Comparison of ENCODE assay signal across 8 cellular contexts in the genomic region with DNA sequence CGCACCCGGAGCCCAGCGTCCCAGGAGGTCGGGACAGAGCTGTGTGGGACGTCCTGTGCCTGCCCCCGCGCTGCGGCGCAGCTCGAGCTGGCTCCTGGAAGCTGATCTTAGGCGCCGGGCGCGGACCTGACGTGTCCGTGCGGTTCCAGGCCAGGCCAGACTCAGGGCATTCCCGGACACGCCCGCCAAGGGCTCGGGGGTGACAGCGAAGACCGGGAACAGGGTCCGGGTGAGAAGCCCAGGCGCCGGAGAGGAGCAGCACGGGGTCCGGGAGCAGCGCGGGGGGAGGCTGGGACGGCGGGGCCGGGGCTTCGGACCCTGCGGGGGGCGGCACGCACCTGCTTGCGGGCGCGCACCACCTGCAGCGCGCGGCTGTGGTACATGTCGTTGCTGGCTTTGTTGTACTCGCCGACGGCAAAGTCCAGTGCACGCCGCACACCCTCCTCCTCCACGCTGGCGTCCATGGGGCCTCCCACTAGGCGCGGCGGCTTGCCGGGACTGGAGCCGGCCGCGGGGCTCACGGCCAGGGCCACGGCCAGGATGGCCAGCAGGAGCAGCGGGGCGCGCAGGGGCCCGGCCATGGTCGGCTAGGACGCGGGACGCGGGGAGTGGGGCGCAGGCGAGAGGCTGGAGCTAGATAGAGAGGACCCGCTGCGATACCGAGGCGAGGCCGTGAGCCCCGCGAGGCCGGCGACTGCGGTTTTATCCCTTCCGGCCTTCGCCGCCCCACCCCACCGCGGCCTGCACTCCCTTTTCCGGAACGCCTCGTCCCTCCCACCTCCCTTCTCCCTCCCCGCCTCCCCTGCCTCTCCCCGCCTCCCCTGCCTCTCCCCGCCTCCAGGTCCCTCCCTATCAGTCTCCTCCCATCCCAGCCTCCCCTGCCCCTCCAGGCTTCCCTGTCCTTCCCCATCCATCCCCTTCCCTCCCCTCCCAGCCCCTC. TPM values are rescaled to one million over a fixed set of nuclear protein-coding genes. Genes with fewer than 3 reads are reported as not detected.
DNase-seq lines count a peak whose midpoint lies in the region; FAIRE-seq and TF ChIP-seq lines count a peak whose summit lies in the region.

A gene with protein sequence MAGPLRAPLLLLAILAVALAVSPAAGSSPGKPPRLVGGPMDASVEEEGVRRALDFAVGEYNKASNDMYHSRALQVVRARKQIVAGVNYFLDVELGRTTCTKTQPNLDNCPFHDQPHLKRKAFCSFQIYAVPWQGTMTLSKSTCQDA (minus strand): TSS at position 674 of the 940 bp plus-strand sequence. CDS start 93 bp downstream, at position 581.

- H3K27me3 ChIP-seq in endothelial cell of umbilical vein (ENCODE audit: control insufficient read depth in 2 of 2, insufficient read depth in 2 of 2, low read length in 2 of 2), result no peaks in the 10 kb centered on the region
- H3K27me3 ChIP-seq in testis, result no peaks in the 10 kb centered on the region

- peaks cover 0 to 32% of the 10 kb centered on the region in 2 experiments; a peak in 1 of 3 replicates for H3K36me3 ChIP-seq in HEK293 (ENCODE audit: control insufficient read depth in 2 of 2, insufficient read depth in 1 of 2, low read length in 2 of 2)
- peaks cover 0 to 15% of the 10 kb centered on the region in 2 experiments for H3K36me3 ChIP-seq in endothelial cell of umbilical vein (ENCODE audit: control insufficient read depth in 2 of 2, extremely low read depth in 1 of 2, insufficient read depth in 2 of 2, low read length in 2 of 2)
- H3K36me3 ChIP-seq in testis (ENCODE audit: low read depth, missing control alignments), result no peaks in the 10 kb centered on the region

- H3K27ac ChIP-seq in HEK293 (ENCODE audit: extremely low read depth, low read depth, low read length) (peak within 1 kb of the TSS; percentile 91; the same call in 1 of the 2 replicates), endothelial cell of umbilical vein (ENCODE audit: insufficient read depth, low read depth, low read length) (peak within 1 kb of the TSS; percentile 92), testis (peak within 1 kb of the TSS; percentile 76 to 94)

- no TSS peak for BruUV-seq in endothelial cell of umbilical vein (replicated peaks; lab: Mats Ljungman, UMichigan)

- intact Hi-C loops in endothelial cell of umbilical vein (cut with micrococcal nuclease) (loop anchor here (1.0 to 5.0 kb wide), 5 partner anchors 8 to 275 kb away; a partner anchor contains a TSS), testis (cut with DNase I; ENCODE audit: low total_unique reads) (no loop called here)

- no peaks in the 10 kb centered on the region for H3K36me3 Mint-ChIP-seq in activated T-cell treated with anti-CD3 and anti-CD28 coated beads, Interleukin-2, amount 50 U/mL, for 24 hours (ENCODE audit: low read depth)

- H3K4me3 ChIP-seq in HEK293 (ENCODE audit: low read depth, low read length) (peak within 1 kb of the TSS; percentile 76), endothelial cell of umbilical vein (replicated peaks in 1 of 3; ENCODE audit: insufficient read depth in 1 of 3, low read depth in 1 of 3, low read length in 3 of 3) (peak within 1 kb of the TSS; percentile 42 to 83 (median 69)), testis (peak within 1 kb of the TSS; percentile 89 to 94)

- dilution Hi-C loops in endothelial cell of umbilical vein (cut with MboI; ENCODE audit: extremely low pct_ligation_motif_present, low sequenced_read_pairs), result no loop called here

- H3K9ac ChIP-seq in endothelial cell of umbilical vein (replicated peaks; ENCODE audit: extremely low read depth, insufficient read depth, low read length), result peak within 1 kb of the TSS; percentile 95

- CTCF ChIA-PET in HEK293 (lab: Yijun Ruan, JAX), result interaction anchor here (0.7 kb wide), 1 partner anchor 392 kb away, joined by 4 read pairs; no protein-coding TSS in a partner anchor
- CTCF ChIA-PET in endothelial cell of umbilical vein (lab: Charles Lee), result interaction anchor here (0.9 to 2.1 kb wide), 8 partner anchors 9 to 31 kb away, joined by 3 to 11 read pairs (median 4); a partner anchor contains a TSS

- WGBS in testis, 2 donors, result 0 to 1% methylated on average over 38 to 75 of the region's 92 CpGs

- peaks cover 28% of the 10 kb centered on the region for H3K27me3 Mint-ChIP-seq in activated T-cell treated with anti-CD3 and anti-CD28 coated beads, Interleukin-2, amount 50 U/mL, for 24 hours

- FAIRE-seq in endothelial cell of umbilical vein (lab: Jason Lieb, UNC), result peak; percentile 87

- peak within 1 kb of the TSS; percentile 21 for H3K4me3 Mint-ChIP-seq in activated T-cell treated with anti-CD3 and anti-CD28 coated beads, Interleukin-2, amount 50 U/mL, for 24 hours

- H3K9me1 ChIP-seq in endothelial cell of umbilical vein (replicated peaks; ENCODE audit: control insufficient read depth, extremely low read depth, insufficient read depth, low read length), result no peaks in the 10 kb centered on the region

- no peak within 1 kb of the TSS for H3K27ac Mint-ChIP-seq in activated T-cell treated with anti-CD3 and anti-CD28 coated beads, Interleukin-2, amount 50 U/mL, for 24 hours

- no peak for DNase-seq in activated T-cell treated with anti-CD3 and anti-CD28 coated beads, Interleukin-2, amount 50 U/mL, for 24 hours
- DNase-seq in activated T-cell treated with anti-CD3 and anti-CD28 coated beads, Interleukin-2, amount 50 U/mL, for 1 hour, result no peak
- peak; percentile 54 for DNase-seq in NCI-H1048 (lab: John Stamatoyannopoulos, UW)
- DNase-seq in SKM-1 treated with dmso at 0.1 percent for 144 hours (lab: John Stamatoyannopoulos, UW; ENCODE audit: unreplicated experiment), result peak; percentile 87
- peak; percentile 76 for DNase-seq in endothelial cell of umbilical vein (ENCODE audit: low read depth, low spot score)
- DNase-seq in medulla oblongata (ENCODE audit: extremely low spot score), result peak; percentile 81
- peak; percentile 94 for DNase-seq in testis

- H3K4me1 ChIP-seq in HEK293 (ENCODE audit: control insufficient read depth, insufficient read depth, low read length), result peaks cover 2% of the 10 kb centered on the region; the same call in 1 of the 2 replicates
- peaks cover 22% of the 10 kb centered on the region for H3K4me1 ChIP-seq in endothelial cell of umbilical vein (ENCODE audit: control insufficient read depth, extremely low read depth, insufficient read depth, low read length)
- peaks cover 38% of the 10 kb centered on the region for H3K4me1 ChIP-seq in testis

- no peak for TF ChIP-seq CTCF in HEK293 (tag by site-specific recombination; IDR thresholded peaks at IDR 0.05)
- no peak for TF ChIP-seq CTCF in endothelial cell of umbilical vein (IDR thresholded peaks at IDR 0.05; ENCODE audit: extremely low read depth in 1 of 2, insufficient read depth in 1 of 2, low read depth in 1 of 2, low read length in 2 of 2)
- no peak for TF ChIP-seq CTCF in testis (IDR thresholded peaks at IDR 0.05)

- H3K79me2 ChIP-seq in endothelial cell of umbilical vein (ENCODE audit: control insufficient read depth, insufficient read depth, low read length), result peaks cover 30% of the 10 kb centered on the region

- peak within 1 kb of the TSS; percentile 69 for H3K4me2 ChIP-seq in endothelial cell of umbilical vein (ENCODE audit: insufficient read depth, low read length)

- peaks cover 5% of the 10 kb centered on the region for H3K4me1 Mint-ChIP-seq in activated T-cell treated with anti-CD3 and anti-CD28 coated beads, Interleukin-2, amount 50 U/mL, for 24 hours (ENCODE audit: low read depth)

- H3K9me3 ChIP-seq in HEK293 (ENCODE audit: control insufficient read depth, insufficient read depth, low read depth, low read length) (no peaks in the 10 kb centered on the region), endothelial cell of umbilical vein (replicated peaks; ENCODE audit: control insufficient read depth, insufficient read depth, low read length) (no peaks in the 10 kb centered on the region), testis (no peaks in the 10 kb centered on the region)

- no peaks in the 10 kb centered on the region for H3K9me3 Mint-ChIP-seq in activated T-cell treated with anti-CD3 and anti-CD28 coated beads, Interleukin-2, amount 50 U/mL, for 24 hours

- POLR2A ChIA-PET in HEK293 (lab: Yijun Ruan, JAX), result interaction anchor here (0.6 to 1.7 kb wide), 7 partner anchors 8 to 280 kb away, joined by 3 to 9 read pairs (median 4); no protein-coding TSS in a partner anchor
- POLR2A ChIA-PET in endothelial cell of umbilical vein (lab: Charles Lee), result interaction anchor here (0.7 to 1.5 kb wide), 3 partner anchors 9 to 15 kb away, joined by 3 to 5 read pairs (median 5); no protein-coding TSS in a partner anchor

- peak within 1 kb of the TSS; percentile 44 for H2AFZ ChIP-seq in endothelial cell of umbilical vein (ENCODE audit: low read depth, low read length)

- TF ChIP-seq POLR2A in endothelial cell of umbilical vein (IDR thresholded peaks at IDR 0.05; ENCODE audit: low read depth, low read length), result peak; percentile 98
- TF ChIP-seq POLR2A in testis (IDR thresholded peaks at IDR 0.05), result peak; percentile 44

- no peaks in the 10 kb centered on the region for H4K20me1 ChIP-seq in endothelial cell of umbilical vein (replicated peaks; ENCODE audit: control insufficient read depth, extremely low read depth, insufficient read depth, low read length)

TF ChIP-seq in HEK293, 187 proteins besides CTCF, POLR2A, EP300 and RAD21 (continues in another document):
- no peak for TF ChIP-seq ZNF202 (tag by site-specific recombination; IDR thresholded peaks at IDR 0.05; ENCODE audit: borderline replicate concordance)
- TF ChIP-seq ZFHX2 (tag by site-specific recombination; conservative IDR thresholded peaks at IDR 0.05), result peak; percentile 71

TF ChIP-seq in endothelial cell of umbilical vein, 7 proteins besides CTCF, POLR2A, EP300 and RAD21:
- TF ChIP-seq GATA2 (IDR thresholded peaks at IDR 0.05; ENCODE audit: insufficient read depth, insufficient read length, low read depth, low read length) (no peak), FOS (IDR thresholded peaks at IDR 0.05; ENCODE audit: borderline replicate concordance, insufficient read depth, low read length) (no peak), POLR2AphosphoS5 (IDR thresholded peaks at IDR 0.05; ENCODE audit: insufficient read depth, low read depth, low read length) (peak; percentile 99)

RNA-seq across cellular contexts. Expression of the gene that starts here (rescaled TPM):
- total RNA-seq in endothelial cell of umbilical vein (251 and 260 TPM in 2 replicates), testis (1,000 to 10,000 TPM; 3,145 to 4,272 TPM)
- polyA plus RNA-seq in endothelial cell of umbilical vein (479 and 691 TPM in 2 replicates), testis (ENCODE audit: insufficient read depth, low read depth, low replicate concordance) (1,703 TPM)
- polyA plus RNA-seq in endothelial cell of umbilical vein (2011; cell fraction: cytosol; rRNA removed), result 303 and 351 TPM in 2 replicates
- polyA plus RNA-seq in endothelial cell of umbilical vein (2011; cell fraction: nucleus; rRNA removed), result 62.3 and 71.1 TPM in 2 replicates
- polyA plus RNA-seq in endothelial cell of umbilical vein (2012), result 369 and 422 TPM in 2 replicates
- polyA minus RNA-seq in endothelial cell of umbilical vein, result 163 and 182 TPM in 2 replicates
- 58.4 TPM for polyA minus RNA-seq in endothelial cell of umbilical vein (2011; cell fraction: cytosol; rRNA and poly(A)+ RNA removed)
- 21.5 and 29.1 TPM in 2 replicates for polyA minus RNA-seq in endothelial cell of umbilical vein (2011; cell fraction: nucleus; rRNA and poly(A)+ RNA removed)

Comparison
In these comparisons a context has a peak if more than half of its experiments do, and no peak if none do; other contexts are left out.
1. RNA of the gene that starts here (total RNA-seq): 3,145 to 4,272 TPM in testis; 251 to 260 TPM in endothelial cell of umbilical vein; every median in the first group is over 10 times any median in the second.
2. DNase-seq: peak in NCI-H1048 (single experiment), SKM-1 treated with dmso at 0.1 percent for 144 hours (single experiment), endothelial cell of umbilical vein (single experiment), medulla oblongata (single experiment) and testis (single experiment); none in activated T-cell treated with anti-CD3 and anti-CD28 coated beads, Interleukin-2, amount 50 U/mL, for 24 hours (single experiment) and activated T-cell treated with anti-CD3 and anti-CD28 coated beads, Interleukin-2, amount 50 U/mL, for 1 hour (single experiment).
3. Peak in every context shown above with its lines, with median percentiles within 50 percentile points of each other: H3K27ac ChIP-seq and H3K4me3 ChIP-seq.